In the genomic region with DNA sequence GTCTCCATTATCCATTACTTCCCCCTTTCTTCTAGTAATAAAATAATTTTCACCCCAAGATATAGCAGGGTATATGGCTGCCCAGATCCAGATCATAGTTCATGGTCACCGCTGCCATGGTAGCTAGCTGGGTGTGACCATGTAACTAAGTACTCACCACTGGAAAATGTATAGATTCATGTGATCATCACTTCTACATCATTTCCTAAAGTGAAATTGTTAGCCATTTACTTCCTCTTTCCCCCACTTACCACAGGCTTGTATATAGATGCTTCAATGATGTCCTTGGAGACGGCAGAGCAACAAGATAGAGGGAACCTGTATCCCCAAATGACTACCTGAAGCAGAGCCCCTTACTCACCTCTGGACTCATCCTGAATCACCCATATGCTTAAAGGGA, we compare ENCODE assay signal across 1 cellular context.
TF ChIP-seq lines count a peak whose summit lies in the region.

No MANE protein-coding gene starts in this region.

TF ChIP-seq in K562, 482 proteins besides CTCF, POLR2A, EP300 and RAD21 (continued from another document):
- TF ChIP-seq, protein P1, sequence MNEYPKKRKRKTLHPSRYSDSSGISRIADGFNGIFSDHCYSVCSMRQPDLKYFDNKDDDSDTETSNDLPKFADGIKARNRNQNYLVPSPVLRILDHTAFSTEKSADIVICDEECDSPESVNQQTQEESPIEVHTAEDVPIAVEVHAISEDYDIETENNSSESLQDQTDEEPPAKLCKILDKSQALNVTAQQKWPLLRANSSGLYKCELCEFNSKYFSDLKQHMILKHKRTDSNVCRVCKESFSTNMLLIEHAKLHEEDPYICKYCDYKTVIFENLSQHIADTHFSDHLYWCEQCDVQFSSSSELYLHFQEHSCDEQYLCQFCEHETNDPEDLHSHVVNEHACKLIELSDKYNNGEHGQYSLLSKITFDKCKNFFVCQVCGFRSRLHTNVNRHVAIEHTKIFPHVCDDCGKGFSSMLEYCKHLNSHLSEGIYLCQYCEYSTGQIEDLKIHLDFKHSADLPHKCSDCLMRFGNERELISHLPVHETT (CRISPR knock-in tag; conservative IDR thresholded peaks at IDR 0.05 in 1 of 2, IDR thresholded peaks at IDR 0.05 in 1 of 2) = no peak
- TF ChIP-seq HMBOX1 (IDR thresholded peaks at IDR 0.05) (0 out of 2 replicates have a peak, but pooled peaks have one; percentile 30), RNF2 (IDR thresholded peaks at IDR 0.05) (no peak), CTBP1 (IDR thresholded peaks at IDR 0.05; ENCODE audit: borderline replicate concordance) (peak; percentile 40; the same call in 1 of the 2 replicates)
